Comparison of ENCODE assay signal across 1 cellular context in the genomic region with DNA sequence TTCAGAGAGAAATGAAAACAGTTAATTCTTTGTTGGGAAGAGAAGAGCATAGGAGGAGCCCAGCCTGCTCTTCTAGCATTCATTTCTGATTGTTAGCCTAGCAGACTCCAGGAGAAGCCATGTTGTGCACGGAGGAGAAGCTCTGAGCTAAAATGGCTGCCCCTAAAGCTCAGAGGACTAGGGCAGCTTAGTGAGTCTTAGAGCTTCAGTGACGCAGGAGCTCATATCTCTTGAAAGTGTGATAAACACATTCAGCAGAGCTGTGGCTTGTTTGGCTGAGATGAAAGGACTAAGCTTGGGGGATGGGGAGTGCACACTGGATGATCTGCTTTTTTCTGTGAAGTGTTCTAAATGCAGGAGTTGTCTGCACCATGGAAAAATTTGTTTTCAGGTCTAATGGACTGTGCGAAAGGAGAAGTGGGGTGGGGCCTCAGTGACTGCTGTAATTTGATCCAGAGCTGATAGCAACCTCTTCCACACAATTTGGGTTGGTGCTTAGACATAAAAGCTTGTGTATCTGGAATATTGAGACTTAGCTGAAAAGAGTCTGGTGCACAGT.
TF ChIP-seq lines count a peak whose summit lies in the region.

No MANE protein-coding gene starts in this region.

TF ChIP-seq in HEK293, 187 proteins besides CTCF, POLR2A, EP300 and RAD21 (continued from another document and continues in another):
- TF ChIP-seq ZNF248 (tag by site-specific recombination; IDR thresholded peaks at IDR 0.05): no peak
- TF ChIP-seq, protein P1, sequence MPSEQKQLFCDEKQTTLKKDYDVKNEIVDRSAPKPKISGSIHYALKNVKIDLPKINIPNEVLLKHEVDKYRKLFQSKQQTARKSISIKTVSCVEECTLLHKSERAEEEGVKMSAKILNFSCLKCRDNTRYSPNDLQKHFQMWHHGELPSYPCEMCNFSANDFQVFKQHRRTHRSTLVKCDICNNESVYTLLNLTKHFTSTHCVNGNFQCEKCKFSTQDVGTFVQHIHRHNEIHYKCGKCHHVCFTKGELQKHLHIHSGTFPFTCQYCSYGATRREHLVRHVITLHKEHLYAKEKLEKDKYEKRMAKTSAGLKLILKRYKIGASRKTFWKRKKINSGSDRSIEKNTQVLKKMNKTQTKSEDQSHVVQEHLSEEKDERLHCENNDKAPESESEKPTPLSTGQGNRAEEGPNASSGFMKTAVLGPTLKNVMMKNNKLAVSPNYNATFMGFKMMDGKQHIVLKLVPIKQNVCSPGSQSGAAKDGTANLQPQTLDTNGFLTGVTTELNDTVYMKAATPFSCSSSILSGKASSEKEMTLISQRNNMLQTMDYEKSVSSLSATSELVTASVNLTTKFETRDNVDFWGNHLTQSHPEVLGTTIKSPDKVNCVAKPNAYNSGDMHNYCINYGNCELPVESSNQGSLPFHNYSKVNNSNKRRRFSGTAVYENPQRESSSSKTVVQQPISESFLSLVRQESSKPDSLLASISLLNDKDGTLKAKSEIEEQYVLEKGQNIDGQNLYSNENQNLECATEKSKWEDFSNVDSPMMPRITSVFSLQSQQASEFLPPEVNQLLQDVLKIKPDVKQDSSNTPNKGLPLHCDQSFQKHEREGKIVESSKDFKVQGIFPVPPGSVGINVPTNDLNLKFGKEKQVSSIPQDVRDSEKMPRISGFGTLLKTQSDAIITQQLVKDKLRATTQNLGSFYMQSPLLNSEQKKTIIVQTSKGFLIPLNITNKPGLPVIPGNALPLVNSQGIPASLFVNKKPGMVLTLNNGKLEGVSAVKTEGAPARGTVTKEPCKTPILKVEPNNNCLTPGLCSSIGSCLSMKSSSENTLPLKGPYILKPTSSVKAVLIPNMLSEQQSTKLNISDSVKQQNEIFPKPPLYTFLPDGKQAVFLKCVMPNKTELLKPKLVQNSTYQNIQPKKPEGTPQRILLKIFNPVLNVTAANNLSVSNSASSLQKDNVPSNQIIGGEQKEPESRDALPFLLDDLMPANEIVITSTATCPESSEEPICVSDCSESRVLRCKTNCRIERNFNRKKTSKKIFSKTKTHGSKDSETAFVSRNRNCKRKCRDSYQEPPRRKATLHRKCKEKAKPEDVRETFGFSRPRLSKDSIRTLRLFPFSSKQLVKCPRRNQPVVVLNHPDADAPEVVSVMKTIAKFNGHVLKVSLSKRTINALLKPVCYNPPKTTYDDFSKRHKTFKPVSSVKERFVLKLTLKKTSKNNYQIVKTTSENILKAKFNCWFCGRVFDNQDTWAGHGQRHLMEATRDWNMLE (tag by site-specific recombination; conservative IDR thresholded peaks at IDR 0.05; ENCODE audit: low read depth): peak; percentile 37; the same call in 1 of the 2 replicates
- TF ChIP-seq ZNF140 (tag by site-specific recombination; IDR thresholded peaks at IDR 0.05): no peak
- no peak for TF ChIP-seq PBX3 (CRISPR knock-in tag; IDR thresholded peaks at IDR 0.05)
- TF ChIP-seq ZNF843 (tag by site-specific recombination; IDR thresholded peaks at IDR 0.05): no peak; the same call in 1 of the 2 replicates
- TF ChIP-seq SCRT1 (tag by site-specific recombination; IDR thresholded peaks at IDR 0.05; ENCODE audit: borderline replicate concordance): no peak
- no peak for TF ChIP-seq ZNF701 (tag by site-specific recombination; IDR thresholded peaks at IDR 0.05)
- TF ChIP-seq ZNF423 (tag by site-specific recombination; IDR thresholded peaks at IDR 0.05): no peak
- no peak for TF ChIP-seq SP2 (tag by site-specific recombination; IDR thresholded peaks at IDR 0.05)
- peak; percentile 43; the same call in 1 of the 2 replicates for TF ChIP-seq ZBTB17 (tag by site-specific recombination; IDR thresholded peaks at IDR 0.05)
- TF ChIP-seq ZNF624 (tag by site-specific recombination; IDR thresholded peaks at IDR 0.05): no peak
- no peak for TF ChIP-seq GFI1B (tag by site-specific recombination; IDR thresholded peaks at IDR 0.05)
- no peak; the same call in 1 of the 2 replicates for TF ChIP-seq ZNF18 (tag by site-specific recombination; IDR thresholded peaks at IDR 0.05)
- TF ChIP-seq PATZ1 (tag by site-specific recombination; IDR thresholded peaks at IDR 0.05): no peak
- TF ChIP-seq, protein P2, sequence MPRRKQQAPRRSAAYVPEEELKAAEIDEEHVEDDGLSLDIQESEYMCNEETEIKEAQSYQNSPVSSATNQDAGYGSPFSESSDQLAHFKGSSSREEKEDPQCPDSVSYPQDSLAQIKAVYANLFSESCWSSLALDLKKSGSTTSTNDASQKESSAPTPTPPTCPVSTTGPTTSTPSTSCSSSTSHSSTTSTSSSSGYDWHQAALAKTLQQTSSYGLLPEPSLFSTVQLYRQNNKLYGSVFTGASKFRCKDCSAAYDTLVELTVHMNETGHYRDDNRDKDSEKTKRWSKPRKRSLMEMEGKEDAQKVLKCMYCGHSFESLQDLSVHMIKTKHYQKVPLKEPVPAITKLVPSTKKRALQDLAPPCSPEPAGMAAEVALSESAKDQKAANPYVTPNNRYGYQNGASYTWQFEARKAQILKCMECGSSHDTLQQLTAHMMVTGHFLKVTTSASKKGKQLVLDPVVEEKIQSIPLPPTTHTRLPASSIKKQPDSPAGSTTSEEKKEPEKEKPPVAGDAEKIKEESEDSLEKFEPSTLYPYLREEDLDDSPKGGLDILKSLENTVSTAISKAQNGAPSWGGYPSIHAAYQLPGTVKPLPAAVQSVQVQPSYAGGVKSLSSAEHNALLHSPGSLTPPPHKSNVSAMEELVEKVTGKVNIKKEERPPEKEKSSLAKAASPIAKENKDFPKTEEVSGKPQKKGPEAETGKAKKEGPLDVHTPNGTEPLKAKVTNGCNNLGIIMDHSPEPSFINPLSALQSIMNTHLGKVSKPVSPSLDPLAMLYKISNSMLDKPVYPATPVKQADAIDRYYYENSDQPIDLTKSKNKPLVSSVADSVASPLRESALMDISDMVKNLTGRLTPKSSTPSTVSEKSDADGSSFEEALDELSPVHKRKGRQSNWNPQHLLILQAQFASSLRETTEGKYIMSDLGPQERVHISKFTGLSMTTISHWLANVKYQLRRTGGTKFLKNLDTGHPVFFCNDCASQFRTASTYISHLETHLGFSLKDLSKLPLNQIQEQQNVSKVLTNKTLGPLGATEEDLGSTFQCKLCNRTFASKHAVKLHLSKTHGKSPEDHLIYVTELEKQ (tag by site-specific recombination; IDR thresholded peaks at IDR 0.05; ENCODE audit: borderline replicate concordance): no peak
- TF ChIP-seq ZNF169 (tag by site-specific recombination; IDR thresholded peaks at IDR 0.05): no peak
- no peak for TF ChIP-seq FEZF1 (tag by site-specific recombination; IDR thresholded peaks at IDR 0.05)
- TF ChIP-seq ZNF24 (tag by site-specific recombination; IDR thresholded peaks at IDR 0.05): no peak
- no peak for TF ChIP-seq ZNF561 (tag by site-specific recombination; IDR thresholded peaks at IDR 0.05; ENCODE audit: borderline replicate concordance)
- TF ChIP-seq YY1 (tag by site-specific recombination; IDR thresholded peaks at IDR 0.05): peak; percentile 84
- no peak for TF ChIP-seq ZNF626 (tag by site-specific recombination; IDR thresholded peaks at IDR 0.05)
- no peak for TF ChIP-seq ZSCAN16 (tag by site-specific recombination; IDR thresholded peaks at IDR 0.05)
- TF ChIP-seq ZNF341 (tag by site-specific recombination; IDR thresholded peaks at IDR 0.05; ENCODE audit: low read depth): no peak
- no peak for TF ChIP-seq GLIS1 (tag by site-specific recombination; IDR thresholded peaks at IDR 0.05)
- TF ChIP-seq ZNF394 (tag by site-specific recombination; IDR thresholded peaks at IDR 0.05; ENCODE audit: borderline replicate concordance): peak; percentile 21; the same call in 1 of the 2 replicates
- TF ChIP-seq MZF1 (tag by site-specific recombination; IDR thresholded peaks at IDR 0.05; ENCODE audit: borderline replicate concordance): peak; percentile 70; the same call in 1 of the 2 replicates
- TF ChIP-seq, protein P3, sequence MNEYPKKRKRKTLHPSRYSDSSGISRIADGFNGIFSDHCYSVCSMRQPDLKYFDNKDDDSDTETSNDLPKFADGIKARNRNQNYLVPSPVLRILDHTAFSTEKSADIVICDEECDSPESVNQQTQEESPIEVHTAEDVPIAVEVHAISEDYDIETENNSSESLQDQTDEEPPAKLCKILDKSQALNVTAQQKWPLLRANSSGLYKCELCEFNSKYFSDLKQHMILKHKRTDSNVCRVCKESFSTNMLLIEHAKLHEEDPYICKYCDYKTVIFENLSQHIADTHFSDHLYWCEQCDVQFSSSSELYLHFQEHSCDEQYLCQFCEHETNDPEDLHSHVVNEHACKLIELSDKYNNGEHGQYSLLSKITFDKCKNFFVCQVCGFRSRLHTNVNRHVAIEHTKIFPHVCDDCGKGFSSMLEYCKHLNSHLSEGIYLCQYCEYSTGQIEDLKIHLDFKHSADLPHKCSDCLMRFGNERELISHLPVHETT (tag by site-specific recombination; IDR thresholded peaks at IDR 0.05): no peak
- TF ChIP-seq ZNF202 (tag by site-specific recombination; IDR thresholded peaks at IDR 0.05; ENCODE audit: borderline replicate concordance): no peak
- no peak for TF ChIP-seq ZNF184 (tag by site-specific recombination; IDR thresholded peaks at IDR 0.05)
- TF ChIP-seq ZNF677 (tag by site-specific recombination; IDR thresholded peaks at IDR 0.05): no peak
- no peak for TF ChIP-seq KLF10 (tag by site-specific recombination; IDR thresholded peaks at IDR 0.05)
- no peak for TF ChIP-seq ZSCAN18 (tag by site-specific recombination; IDR thresholded peaks at IDR 0.05)
- TF ChIP-seq ZNF585B (tag by site-specific recombination; IDR thresholded peaks at IDR 0.05): no peak
- no peak for TF ChIP-seq ZNF623 (tag by site-specific recombination; IDR thresholded peaks at IDR 0.05)
- TF ChIP-seq BCL11A (tag by site-specific recombination; IDR thresholded peaks at IDR 0.05; ENCODE audit: low read depth): no peak
- no peak for TF ChIP-seq ZSCAN5A (tag by site-specific recombination; IDR thresholded peaks at IDR 0.05)
- no peak for TF ChIP-seq ZNF513 (tag by site-specific recombination; IDR thresholded peaks at IDR 0.05)
- TF ChIP-seq ZNF548 (tag by site-specific recombination; IDR thresholded peaks at IDR 0.05): no peak
